Comparison of ENCODE assay signal across 1 cellular context in the genomic region with DNA sequence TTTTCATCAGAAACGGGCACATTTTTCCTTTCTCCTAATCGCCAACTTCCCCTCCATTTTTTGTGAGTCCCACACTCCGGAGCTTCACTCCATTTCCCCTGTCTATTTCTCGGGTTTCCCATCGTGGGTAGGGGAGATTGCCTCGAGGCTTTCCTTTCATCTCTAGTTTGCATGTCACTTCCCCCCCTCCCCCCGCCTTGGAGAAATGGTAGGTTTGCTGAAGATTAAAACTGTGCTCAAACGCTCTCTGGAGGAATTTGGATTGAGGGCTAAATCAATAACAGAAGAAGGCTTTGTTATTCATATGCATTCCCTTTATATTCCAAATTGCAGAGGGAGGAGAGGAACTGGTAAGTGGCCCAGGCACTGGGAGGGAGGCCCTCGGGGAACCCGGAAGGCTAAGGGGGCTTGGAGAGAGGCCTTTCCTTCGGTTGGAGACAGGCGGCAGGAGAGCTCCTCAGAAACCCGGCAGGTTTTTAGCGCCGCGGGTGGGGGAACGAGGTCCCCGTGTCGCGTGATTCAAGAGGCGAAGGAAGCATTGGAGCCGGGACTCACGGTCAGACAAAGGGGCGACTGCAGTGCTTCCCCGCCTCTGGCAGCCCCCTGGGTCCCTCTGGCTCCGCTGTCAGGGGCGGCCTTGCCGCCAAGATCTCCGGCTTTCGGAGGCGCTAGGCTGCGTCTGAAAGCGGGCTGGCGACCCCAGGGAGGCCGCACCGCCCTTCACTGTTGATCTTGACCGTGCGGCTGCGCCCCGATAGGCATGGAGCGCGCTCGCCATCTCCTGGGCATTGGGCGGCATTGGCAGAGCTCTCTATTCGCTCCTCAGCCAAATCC.
TF ChIP-seq lines count a peak whose summit lies in the region.

No MANE protein-coding gene starts in this region.

TF ChIP-seq in endothelial cell of umbilical vein, 7 proteins besides CTCF, POLR2A, EP300 and RAD21 (continued from another document):
- TF ChIP-seq JUN (IDR thresholded peaks at IDR 0.05; ENCODE audit: borderline replicate concordance, insufficient read depth, insufficient read length, low read depth) = no peak
- TF ChIP-seq MYC (IDR thresholded peaks at IDR 0.05; ENCODE audit: low read depth, low read length) = no peak
TF ChIP-seq in endothelial cell of umbilical vein: peak in this region for 0.
